Comparison of ENCODE assay signal across 1 cellular context in genomic region chr14:85129907-85130306, GRCh38.
A peak's percentile ranks its signal among the peaks of the same experiment; 100 is the strongest.
TF ChIP-seq lines count a peak whose summit lies in the region.

No MANE protein-coding gene starts in this region.

TF ChIP-seq in HepG2, 621 proteins besides CTCF, POLR2A, EP300 and RAD21 (continued from another document):
- TF ChIP-seq AHDC1 (CRISPR knock-in tag; IDR thresholded peaks at IDR 0.05; ENCODE audit: borderline replicate concordance) (peak; percentile 86; the same call in 1 of the 2 replicates), ARNT2 (CRISPR knock-in tag; IDR thresholded peaks at IDR 0.05; ENCODE audit: low read depth) (no peak), MED8 (CRISPR knock-in tag; IDR thresholded peaks at IDR 0.05; ENCODE audit: insufficient replicate concordance) (no peak), NFIB (CRISPR knock-in tag; IDR thresholded peaks at IDR 0.05; ENCODE audit: borderline replicate concordance) (no peak), PATZ1 (CRISPR knock-in tag; IDR thresholded peaks at IDR 0.05) (no peak), ZNF12 (CRISPR knock-in tag; IDR thresholded peaks at IDR 0.05) (no peak), SIX4 (CRISPR knock-in tag; IDR thresholded peaks at IDR 0.05) (no peak), ZBED4 (CRISPR knock-in tag; IDR thresholded peaks at IDR 0.05; ENCODE audit: borderline replicate concordance) (no peak), ATRX (CRISPR knock-in tag; IDR thresholded peaks at IDR 0.05; ENCODE audit: borderline replicate concordance) (no peak), PAXIP1 (CRISPR knock-in tag; conservative IDR thresholded peaks at IDR 0.05) (peak; percentile 36; the same call in 1 of the 2 replicates), NFRKB (IDR thresholded peaks at IDR 0.05) (no peak), HNF4A (CRISPR knock-in tag; IDR thresholded peaks at IDR 0.05) (peak; percentile 63), RELA (CRISPR knock-in tag; IDR thresholded peaks at IDR 0.05) (no peak)
TF ChIP-seq in HepG2: peak in this region for 6.
